In genomic region chr21:10466200-10466599, GRCh38 we compare ENCODE assay signal across 21 cellular contexts. TPM values are rescaled to one million over a fixed set of nuclear protein-coding genes. Genes with fewer than 3 reads are reported as not detected.
DNase-seq lines count a peak whose midpoint lies in the region; ATAC-seq, FAIRE-seq and TF ChIP-seq lines count a peak whose summit lies in the region.
"Had no signal": no experiment of that assay in that cellular context is flagged by ENCODE, and none has a peak within 500 bp of the region (broad histone marks: within the 10 kb centered on the region; RNA-seq: fewer than 3 reads in every experiment).

No MANE protein-coding gene starts in this region.

- CTCF ChIA-PET in HepG2 (lab: Yijun Ruan, JAX; ENCODE audit: low intra/inter-chr PET ratio, low total read pairs): no interaction called here
- CTCF ChIA-PET in HEK293T (lab: Yijun Ruan, JAX): no interaction called here

- no TSS peak for BruUV-seq in HepG2 (replicated peaks; lab: Mats Ljungman, UMichigan)

- TF ChIP-seq RAD21 in HepG2 (CRISPR knock-in tag; IDR thresholded peaks at IDR 0.05): no peak

- POLR2A ChIA-PET in HepG2 (lab: Yijun Ruan, JAX): no interaction called here
- POLR2A ChIA-PET in HEK293T (lab: Yijun Ruan, JAX): no interaction called here

- H3K36me3 ChIP-seq in HepG2 (replicated peaks in 1 of 2; ENCODE audit: control insufficient read depth in 1 of 2, insufficient read depth in 2 of 2, low read length in 2 of 2) (no peaks in the 10 kb centered on the region), right lobe of liver (no peaks in the 10 kb centered on the region)
- H3K36me3 ChIP-seq: BLaER1 had no signal

- DNase-seq in HepG2 (ENCODE audit: low spot score): no peak
- DNase-seq in right lobe of liver: no peak
- DNase-seq in RCC 7860 (ENCODE audit: low spot score): no peak
- DNase-seq in frontal cortex (ENCODE audit: low spot score in 2 of 2): no peak
- DNase-seq in superior temporal gyrus (ENCODE audit: extremely low spot score): peak; percentile 6
- DNase-seq in HEK293T (ENCODE audit: extremely low spot score): no peak
- DNase-seq in nucleus accumbens (lab: John Stamatoyannopoulos, UW): no peak
- no peak for DNase-seq in activated CD4-positive, alpha-beta T cell treated with anti-CD3 and anti-CD28 coated beads for 1 hour
- DNase-seq: Calu3, DMS79 treated with DMSO at 0.1 percent for 48 hours, GOT3, H7 had no signal

- no peaks in the 10 kb centered on the region for H4K20me1 ChIP-seq in HepG2 (ENCODE audit: insufficient read depth, low read length)
- H4K20me1 ChIP-seq: BLaER1 had no signal

- in situ Hi-C loops in HepG2 (cut with HindIII; ENCODE audit: extremely low pct_ligation_motif_present, low pct_unique_long_range_greater_than_20kb): no loop called here

- TF ChIP-seq POLR2A in HepG2 (IDR thresholded peaks at IDR 0.05; ENCODE audit: insufficient read depth in 1 of 2, low read depth in 2 of 2, low read length in 2 of 2) (no peak), right lobe of liver (IDR thresholded peaks at IDR 0.05) (no peak)

- H3K4me3 ChIP-seq in HepG2 (replicated peaks in 1 of 3; ENCODE audit: insufficient read depth in 1 of 3, low read depth in 2 of 3, low read length in 3 of 3) (no peak overlapping the region), right lobe of liver (no peak overlapping the region)
- H3K4me3 ChIP-seq: BLaER1, GM12878 had no signal

- FAIRE-seq in HepG2 (lab: Jason Lieb, UNC) (no peak), RCC 7860 (lab: Jason Lieb, UNC) (peak; percentile 2), frontal cortex (lab: Jason Lieb, UNC) (peak; percentile 90)
- FAIRE-seq: GM12878 had no signal

- TF ChIP-seq CTCF in HepG2 (CRISPR knock-in tag; IDR thresholded peaks at IDR 0.05) (no peak), right lobe of liver (IDR thresholded peaks at IDR 0.05) (no peak)

- H2AFZ ChIP-seq in HepG2 (ENCODE audit: low read length): no peak overlapping the region

- peaks cover 94% of the 10 kb centered on the region for H3K9me3 ChIP-seq in HepG2 (ENCODE audit: low read length)
- no peaks in the 10 kb centered on the region for H3K9me3 ChIP-seq in right lobe of liver
- H3K9me3 ChIP-seq: BLaER1 had no signal

- intact Hi-C loops in HepG2 (cut with micrococcal nuclease; ENCODE audit: unreplicated experiment) (no loop called here), right lobe of liver (cut with DNase I) (no loop called here)

- ATAC-seq in HepG2 (no peak), right lobe of liver (no peak)
- ATAC-seq: CD8-positive, alpha-beta T cell; GM12878; HCT116 had no signal

- no peak overlapping the region for H3K9ac ChIP-seq in HepG2 (ENCODE audit: insufficient read depth, low read depth, low read length)
- H3K9ac ChIP-seq: BLaER1 had no signal

- H3K27ac ChIP-seq in HepG2 (ENCODE audit: extremely low read length, insufficient read depth, low read length): no peak overlapping the region
- no peak overlapping the region for H3K27ac ChIP-seq in right lobe of liver
- H3K27ac ChIP-seq: 22Rv1, BLaER1 had no signal

- no peak for TF ChIP-seq EP300 in HepG2 (IDR thresholded peaks at IDR 0.05; ENCODE audit: low read depth in 2 of 2, low read length in 2 of 2)
- no peak for TF ChIP-seq EP300 in HepG2 (CRISPR knock-in tag; IDR thresholded peaks at IDR 0.05; ENCODE audit: borderline replicate concordance)

- H3K27me3 ChIP-seq in HepG2 (ENCODE audit: control insufficient read depth in 1 of 2, insufficient read depth in 2 of 2, low read length in 2 of 2): no peaks in the 10 kb centered on the region
- H3K27me3 ChIP-seq in right lobe of liver: no peaks in the 10 kb centered on the region
- H3K27me3 ChIP-seq: BLaER1 had no signal

- no peaks in the 10 kb centered on the region for H3K79me2 ChIP-seq in HepG2 (ENCODE audit: insufficient read depth, low read length)

- WGBS in HepG2 (ENCODE audit: low lambda C conversion rate): 23% methylated on average over 2 of the region's 2 CpGs
- WGBS in right lobe of liver (ENCODE audit: insufficient coverage, low coverage, low lambda C conversion rate, missing lambda C conversion rate): 11% methylated on average over 2 of the region's 2 CpGs

- no peak overlapping the region for H3K4me2 ChIP-seq in HepG2 (ENCODE audit: low read depth, low read length)
- H3K4me2 ChIP-seq: BLaER1 had no signal

- H3K4me1 ChIP-seq in HepG2 (ENCODE audit: insufficient read depth, low read length) (no peaks in the 10 kb centered on the region), right lobe of liver (no peaks in the 10 kb centered on the region)
- H3K4me1 ChIP-seq: BLaER1 had no signal

TF ChIP-seq in HepG2, 621 proteins besides CTCF, POLR2A, EP300 and RAD21:
- TF ChIP-seq ZNF232 (CRISPR knock-in tag; IDR thresholded peaks at IDR 0.05; ENCODE audit: borderline replicate concordance) (no peak), MAFF (IDR thresholded peaks at IDR 0.05; ENCODE audit: low read depth, low read length) (peak; percentile 73; the same call in 1 of the 2 replicates), MAFK (conservative IDR thresholded peaks at IDR 0.05 in 1 of 2, IDR thresholded peaks at IDR 0.05 in 1 of 2; ENCODE audit: low read length in 2 of 2) (peak; percentile 67 to 72), GMEB2 (CRISPR knock-in tag; IDR thresholded peaks at IDR 0.05; ENCODE audit: low read depth) (no peak), ZNF253 (CRISPR knock-in tag; IDR thresholded peaks at IDR 0.05; ENCODE audit: borderline replicate concordance) (no peak), ZNF576 (CRISPR knock-in tag; IDR thresholded peaks at IDR 0.05) (no peak)

TF ChIP-seq in HEK293T, 16 proteins besides CTCF, POLR2A, EP300 and RAD21:
- TF ChIP-seq, protein P1, sequence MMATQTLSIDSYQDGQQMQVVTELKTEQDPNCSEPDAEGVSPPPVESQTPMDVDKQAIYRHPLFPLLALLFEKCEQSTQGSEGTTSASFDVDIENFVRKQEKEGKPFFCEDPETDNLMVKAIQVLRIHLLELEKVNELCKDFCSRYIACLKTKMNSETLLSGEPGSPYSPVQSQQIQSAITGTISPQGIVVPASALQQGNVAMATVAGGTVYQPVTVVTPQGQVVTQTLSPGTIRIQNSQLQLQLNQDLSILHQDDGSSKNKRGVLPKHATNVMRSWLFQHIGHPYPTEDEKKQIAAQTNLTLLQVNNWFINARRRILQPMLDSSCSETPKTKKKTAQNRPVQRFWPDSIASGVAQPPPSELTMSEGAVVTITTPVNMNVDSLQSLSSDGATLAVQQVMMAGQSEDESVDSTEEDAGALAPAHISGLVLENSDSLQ (IDR thresholded peaks at IDR 0.05): no peak
- TF ChIP-seq NFRKB (IDR thresholded peaks at IDR 0.05): no peak

RNA-seq across cellular contexts. Expression of gene TPTE, which starts 55.2 kb away (rescaled TPM):
- total RNA-seq in HepG2 (2016; rRNA removed; fragmentation: Illumina TruSeq; extraction: Trizol): not detected in 2 replicates
- not detected in 2 replicates for total RNA-seq in HepG2 (2016; cell fraction: cytosol; rRNA removed; fragmentation: Illumina TruSeq; extraction: Trizol; ENCODE audit: low read depth)
- total RNA-seq in HepG2 (2016; cell fraction: insoluble cytoplasmic fraction; rRNA removed; fragmentation: Illumina TruSeq; extraction: Trizol): not detected in 2 replicates
- not detected in 2 replicates for total RNA-seq in HepG2 (2016; cell fraction: membrane; rRNA removed; fragmentation: Illumina TruSeq; extraction: Trizol)
- not detected in 2 replicates for total RNA-seq in HepG2 (2016; cell fraction: nucleus; rRNA removed; fragmentation: Illumina TruSeq; extraction: Trizol)
- polyA plus RNA-seq in HepG2 (2011; rRNA removed): not detected in 2 replicates
- not detected in 2 replicates for polyA plus RNA-seq in HepG2 (2011; cell fraction: cytosol; rRNA removed)
- not detected in 2 replicates for polyA plus RNA-seq in HepG2 (2011; cell fraction: nucleus; rRNA removed)
- not detected in 2 replicates for polyA plus RNA-seq in HepG2 (2012)
- polyA plus RNA-seq in HepG2 (2016; cell fraction: cytosol; fragmentation: Illumina TruSeq; extraction: Trizol; ENCODE audit: low read depth): not detected in 2 replicates
- not detected in 2 replicates for polyA plus RNA-seq in HepG2 (2016; cell fraction: insoluble cytoplasmic fraction; fragmentation: Illumina TruSeq; extraction: Trizol; ENCODE audit: low read depth)
- polyA plus RNA-seq in HepG2 (2016; cell fraction: membrane; fragmentation: Illumina TruSeq; extraction: Trizol; ENCODE audit: low read depth): not detected in 2 replicates
- not detected in 2 replicates for polyA plus RNA-seq in HepG2 (2016; cell fraction: nucleus; fragmentation: Illumina TruSeq; extraction: Trizol; ENCODE audit: insufficient read depth, low read depth)
- not detected in 2 replicates for polyA minus RNA-seq in HepG2 (2011; rRNA and poly(A)+ RNA removed; ENCODE audit: low replicate concordance)
- not detected in 2 replicates for polyA minus RNA-seq in HepG2 (2011; cell fraction: cytosol; rRNA and poly(A)+ RNA removed)
- not detected in 2 replicates for polyA minus RNA-seq in HepG2 (2011; cell fraction: nucleus; rRNA and poly(A)+ RNA removed)
- not detected for total RNA-seq in right lobe of liver
- not detected for total RNA-seq in frontal cortex
- total RNA-seq: A673; Calu3; CD8-positive, alpha-beta T cell; GM12878; H7; HT-29 had no signal
- polyA plus RNA-seq: AG04450, CD14-positive monocyte had no signal
